Comparison of ENCODE assay signal across 8 cellular contexts in genomic region chr11:71638801-71639519, GRCh38.
DNase-seq lines count a peak whose midpoint lies in the region; TF ChIP-seq lines count a peak whose summit lies in the region.
"Not testable (repeated sequence)": the region's sequence is repeated elsewhere in the genome, so short reads cannot be mapped to it uniquely, and the experiment has no call there.

No MANE protein-coding gene starts in this region.

- DNase-seq in 8988T: peak; percentile 56
- peak; percentile 11 for DNase-seq in NCI-H2029 (lab: John Stamatoyannopoulos, UW)
- peak; percentile 21 for DNase-seq in T-helper 22 cell (ENCODE audit: low read depth)
- peak; percentile 54 for DNase-seq in activated gamma-delta T cell treated with Interleukin-2 at 50 U/mL for 16 hours
- DNase-seq in erythroblast (lab: John Stamatoyannopoulos, UW): peak; percentile 66 to 87
- peak; percentile 11 for DNase-seq in medulla oblongata (ENCODE audit: extremely low spot score)
- peak; percentile 56 to 69 for DNase-seq in stimulated activated CD4-positive, alpha-beta T cell treated with anti-CD3 and anti-CD28 coated beads, Interleukin-1b, Interleukin-23, amount 100 ng/mL, for 4 hours (ENCODE audit: low read depth in 2 of 2)

- peak; percentile 80 for TF ChIP-seq CTCF in GM12875 (IDR thresholded peaks at IDR 0.05; ENCODE audit: borderline replicate concordance, insufficient read depth, low read depth, low read length)

- not testable (repeated sequence) for H3K4me3 ChIP-seq in GM12875 (ENCODE audit: low read depth, low read length)

- not testable (repeated sequence) for TF ChIP-seq POLR2A in erythroblast (IDR thresholded peaks at IDR 0.05; ENCODE audit: low read length)

Comparison
In these comparisons a context has a peak if more than half of its experiments do, and no peak if none do; other contexts are left out.
1. DNase-seq: peak in every context shown above with its lines; median percentile 76 in erythroblast; 62 in stimulated activated CD4-positive, alpha-beta T cell treated with anti-CD3 and anti-CD28 coated beads, Interleukin-1b, Interleukin-23, amount 100 ng/mL, for 4 hours; 56 in 8988T; 54 in activated gamma-delta T cell treated with Interleukin-2 at 50 U/mL for 16 hours; 21 in T-helper 22 cell; 11 in NCI-H2029; 11 in medulla oblongata.